7 cellular contexts compared by ENCODE assay signal in the genomic region with DNA sequence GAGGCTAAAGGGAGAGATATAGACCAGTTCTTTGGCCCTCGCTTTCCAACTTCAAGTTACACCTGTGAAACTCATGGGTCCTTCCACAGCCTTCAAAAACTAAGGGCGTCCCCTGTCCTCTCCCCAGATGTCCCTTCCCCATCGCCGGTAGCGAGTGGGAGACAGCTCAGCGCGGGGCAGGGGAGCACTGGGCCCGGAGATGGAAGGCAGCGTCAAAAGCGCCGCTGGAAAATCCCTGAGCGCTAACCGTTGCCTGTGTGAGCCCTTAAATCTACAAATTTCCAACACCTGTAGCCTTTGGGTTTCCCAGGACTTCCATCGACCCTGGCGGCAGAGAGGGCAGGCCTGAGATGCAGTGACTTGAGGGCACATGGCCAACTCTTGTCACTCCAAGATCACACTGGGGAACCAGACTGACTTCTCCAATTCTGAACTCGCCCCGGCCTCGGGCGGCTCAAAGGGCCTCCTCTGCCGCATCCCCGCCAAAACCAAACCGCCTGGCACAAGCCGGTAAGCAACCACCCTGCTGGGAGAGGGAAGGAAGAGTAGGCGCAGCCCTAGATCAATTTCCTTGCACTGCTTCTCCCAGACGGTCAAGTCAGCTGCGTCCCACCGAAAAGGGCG. TPM values are rescaled to one million over a fixed set of nuclear protein-coding genes. Genes with fewer than 3 reads are reported as not detected.
DNase-seq lines count a peak whose midpoint lies in the region; ATAC-seq and TF ChIP-seq lines count a peak whose summit lies in the region.

No MANE protein-coding gene starts in this region.

- no peak overlapping the region for H3K27ac ChIP-seq in OCI-LY1 (ENCODE audit: low read depth, low read length, poor library complexity, severe bottlenecking)

- H3K9me3 Mint-ChIP-seq in MCF 10A (ENCODE audit: unreplicated experiment) = no peaks in the 10 kb centered on the region
- H3K9me3 Mint-ChIP-seq in immature natural killer cell = no peaks in the 10 kb centered on the region

- H3K9me3 ChIP-seq in OCI-LY1 (ENCODE audit: low read length) = no peaks in the 10 kb centered on the region

- DNase-seq in GM20000 (ENCODE audit: low spot score) (peak; percentile 51), MCF 10A (ENCODE audit: unreplicated experiment) (peak; percentile 38), immature natural killer cell (peak in 1 of 3 donors; percentile 6)
- peak; percentile 14 for DNase-seq in stimulated activated CD4-positive, alpha-beta T cell treated with anti-CD3 and anti-CD28 coated beads, Interleukin-4, amount 100 ng/mL, for 1 hour

- no peaks in the 10 kb centered on the region for H4K20me1 ChIP-seq in OCI-LY1 (ENCODE audit: insufficient read depth, low read length)

- H3K27me3 ChIP-seq in OCI-LY1 (ENCODE audit: insufficient read depth, low read length) = peaks cover 4% of the 10 kb centered on the region; the same call in 1 of the 2 replicates

- intact Hi-C loops in MCF 10A (cut with micrococcal nuclease) = loop anchor here (2.0 to 5.0 kb wide), 2 partner anchors 69 to 126 kb away; no protein-coding TSS in a partner anchor

- no peaks in the 10 kb centered on the region for H3K79me2 ChIP-seq in OCI-LY1 (ENCODE audit: insufficient read depth, low read length)

- peak overlapping the region; percentile 75 for H3K4me3 ChIP-seq in OCI-LY1 (ENCODE audit: low read depth, low read length, poor library complexity, severe bottlenecking)

- peaks cover 5% of the 10 kb centered on the region for H3K4me1 ChIP-seq in OCI-LY1 (ENCODE audit: insufficient read depth, low read length, severe bottlenecking)

- H3K36me3 Mint-ChIP-seq in MCF 10A (ENCODE audit: insufficient read depth, unreplicated experiment) = peaks cover 7% of the 10 kb centered on the region
- H3K36me3 Mint-ChIP-seq in immature natural killer cell = no peaks in the 10 kb centered on the region

- H3K27me3 Mint-ChIP-seq in MCF 10A (ENCODE audit: insufficient read depth, unreplicated experiment) (no peaks in the 10 kb centered on the region), immature natural killer cell (ENCODE audit: low read depth in 3 of 3) (peaks cover 11 to 35% (median 19%) of the 10 kb centered on the region in 3 donors)

- POLR2A ChIA-PET in MCF 10A (lab: Yijun Ruan, JAX) = interaction anchor here (0.6 to 24.9 kb wide), 15 partner anchors 15 to 304 kb away, joined by 3 to 553 read pairs (median 6); no protein-coding TSS in a partner anchor

- CTCF ChIA-PET in MCF 10A (lab: Yijun Ruan, JAX) = interaction anchor here (0.8 to 1.9 kb wide), 3 partner anchors 15 to 285 kb away, joined by 3 to 4 read pairs (median 3); no protein-coding TSS in a partner anchor

- H3K36me3 ChIP-seq in OCI-LY1 (ENCODE audit: insufficient read depth, low read length) = no peaks in the 10 kb centered on the region

- TF ChIP-seq CTCF in GM20000 (IDR thresholded peaks at IDR 0.05; ENCODE audit: extremely low read depth, missing control alignments) = no peak
- TF ChIP-seq CTCF in OCI-LY1 (IDR thresholded peaks at IDR 0.05; ENCODE audit: low read length) = no peak
- no peak for TF ChIP-seq CTCF in MCF 10A (IDR thresholded peaks at IDR 0.05; ENCODE audit: unreplicated experiment)

- BruUV-seq in MCF 10A (replicated peaks; lab: Mats Ljungman, UMichigan) = no TSS peak

- no peak overlapping the region for H3K9ac ChIP-seq in OCI-LY1 (ENCODE audit: low read length)

- H3K9me2 ChIP-seq in OCI-LY1 (ENCODE audit: low read depth, low read length) = no peaks in the 10 kb centered on the region

- H3K4me2 ChIP-seq in OCI-LY1 (ENCODE audit: low read length) = peak overlapping the region; percentile 80

- no peaks in the 10 kb centered on the region for H3F3A ChIP-seq in OCI-LY1 (ENCODE audit: insufficient read depth, low read length)

- no peak overlapping the region for H3K27ac Mint-ChIP-seq in MCF 10A (ENCODE audit: low read depth, unreplicated experiment)
- peak overlapping the region in 3 of 6 donors; percentile 34 to 53 (median 49) for H3K27ac Mint-ChIP-seq in immature natural killer cell

- no peak overlapping the region for H2AFZ ChIP-seq in OCI-LY1 (ENCODE audit: low read length)

- peaks cover 5% of the 10 kb centered on the region for H3K4me1 Mint-ChIP-seq in MCF 10A (ENCODE audit: insufficient read depth, unreplicated experiment)
- peaks cover 26 to 28% of the 10 kb centered on the region in 2 donors for H3K4me1 Mint-ChIP-seq in immature natural killer cell

- ATAC-seq in HG03097 (IDR thresholded peaks at IDR 0.05; ENCODE audit: low FRiP score, unreplicated experiment) (no peak), GM21529 (IDR thresholded peaks at IDR 0.05; ENCODE audit: unreplicated experiment) (no peak)

- H3K4me3 Mint-ChIP-seq in MCF 10A (ENCODE audit: unreplicated experiment) (peak overlapping the region; percentile 86), immature natural killer cell (peak overlapping the region; percentile 76 to 81 (median 80))

RNA-seq across cellular contexts. Expression of a gene that starts 0.9 kb away (rescaled TPM):
- 146 and 200 TPM in 2 replicates for total RNA-seq in MCF 10A (2022)
- polyA plus RNA-seq in immature natural killer cell = under 1 TPM; 0.05 to 0.69 (median 0.08) TPM
